Comparison of ENCODE assay signal across 8 cellular contexts in genomic region chr17:40417609-40418427, GRCh38.
DNase-seq lines count a peak whose midpoint lies in the region; FAIRE-seq and TF ChIP-seq lines count a peak whose summit lies in the region.

A gene with protein sequence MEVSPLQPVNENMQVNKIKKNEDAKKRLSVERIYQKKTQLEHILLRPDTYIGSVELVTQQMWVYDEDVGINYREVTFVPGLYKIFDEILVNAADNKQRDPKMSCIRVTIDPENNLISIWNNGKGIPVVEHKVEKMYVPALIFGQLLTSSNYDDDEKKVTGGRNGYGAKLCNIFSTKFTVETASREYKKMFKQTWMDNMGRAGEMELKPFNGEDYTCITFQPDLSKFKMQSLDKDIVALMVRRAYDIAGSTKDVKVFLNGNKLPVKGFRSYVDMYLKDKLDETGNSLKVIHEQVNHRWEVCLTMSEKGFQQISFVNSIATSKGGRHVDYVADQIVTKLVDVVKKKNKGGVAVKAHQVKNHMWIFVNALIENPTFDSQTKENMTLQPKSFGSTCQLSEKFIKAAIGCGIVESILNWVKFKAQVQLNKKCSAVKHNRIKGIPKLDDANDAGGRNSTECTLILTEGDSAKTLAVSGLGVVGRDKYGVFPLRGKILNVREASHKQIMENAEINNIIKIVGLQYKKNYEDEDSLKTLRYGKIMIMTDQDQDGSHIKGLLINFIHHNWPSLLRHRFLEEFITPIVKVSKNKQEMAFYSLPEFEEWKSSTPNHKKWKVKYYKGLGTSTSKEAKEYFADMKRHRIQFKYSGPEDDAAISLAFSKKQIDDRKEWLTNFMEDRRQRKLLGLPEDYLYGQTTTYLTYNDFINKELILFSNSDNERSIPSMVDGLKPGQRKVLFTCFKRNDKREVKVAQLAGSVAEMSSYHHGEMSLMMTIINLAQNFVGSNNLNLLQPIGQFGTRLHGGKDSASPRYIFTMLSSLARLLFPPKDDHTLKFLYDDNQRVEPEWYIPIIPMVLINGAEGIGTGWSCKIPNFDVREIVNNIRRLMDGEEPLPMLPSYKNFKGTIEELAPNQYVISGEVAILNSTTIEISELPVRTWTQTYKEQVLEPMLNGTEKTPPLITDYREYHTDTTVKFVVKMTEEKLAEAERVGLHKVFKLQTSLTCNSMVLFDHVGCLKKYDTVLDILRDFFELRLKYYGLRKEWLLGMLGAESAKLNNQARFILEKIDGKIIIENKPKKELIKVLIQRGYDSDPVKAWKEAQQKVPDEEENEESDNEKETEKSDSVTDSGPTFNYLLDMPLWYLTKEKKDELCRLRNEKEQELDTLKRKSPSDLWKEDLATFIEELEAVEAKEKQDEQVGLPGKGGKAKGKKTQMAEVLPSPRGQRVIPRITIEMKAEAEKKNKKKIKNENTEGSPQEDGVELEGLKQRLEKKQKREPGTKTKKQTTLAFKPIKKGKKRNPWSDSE (N-terminal part only) (minus strand): TSS chr17:40417896. CDS start chr17:40417791, 105 bp downstream.

- peak within 1 kb of the TSS; percentile 93 for H3K4me2 ChIP-seq in MM.1S (ENCODE audit: low read depth, low read length)

- peak; percentile 98 for DNase-seq in HCEC 1CT
- peak; percentile 100 for DNase-seq in MM.1S
- DNase-seq in SHP77 treated with DMSO at 0.1 percent for 48 hours (lab: John Stamatoyannopoulos, UW): peak; percentile 99
- DNase-seq in activated effector memory CD4-positive, alpha-beta T cell treated with Interleukin-2 at 50 U/mL for 16 hours: peak; percentile 94
- peak; percentile 100 for DNase-seq in fibroblast of the conjunctiva (ENCODE audit: low read depth)
- DNase-seq in nephron progenitor cell: peak; percentile 95

- H3K9me2 ChIP-seq in MM.1S (replicated peaks; ENCODE audit: insufficient read depth, low read length): no peaks in the 10 kb centered on the region

- peaks cover 12% of the 10 kb centered on the region; the same call in 1 of the 2 replicates for H3K4me1 ChIP-seq in MM.1S (ENCODE audit: low read length)

- peaks cover 13% of the 10 kb centered on the region for H3K36me3 Mint-ChIP-seq in nephron progenitor cell (ENCODE audit: low read depth)
- peaks cover 26% of the 10 kb centered on the region for H3K36me3 Mint-ChIP-seq in stimulated activated naive CD8-positive, alpha-beta T cell treated with anti-CD3 and anti-CD28 coated beads, Interleukin-15, Interleukin-2, amounts not matched to agents 100 ng/mL and 50 ng/mL, for 24 hours (ENCODE audit: low read depth)

- no peaks in the 10 kb centered on the region for H3K9me3 Mint-ChIP-seq in nephron progenitor cell
- no peaks in the 10 kb centered on the region for H3K9me3 Mint-ChIP-seq in stimulated activated naive CD8-positive, alpha-beta T cell treated with anti-CD3 and anti-CD28 coated beads, Interleukin-15, Interleukin-2, amounts not matched to agents 100 ng/mL and 50 ng/mL, for 24 hours

- H2AFZ ChIP-seq in MM.1S (ENCODE audit: low read length): peak within 1 kb of the TSS; percentile 100

- H3F3A ChIP-seq in MM.1S (ENCODE audit: insufficient read depth, low read length): 0 out of 2 replicates have a peak, but pooled peaks cover 3% of the 10 kb centered on the region

- H3K27ac Mint-ChIP-seq in nephron progenitor cell: peak within 1 kb of the TSS; percentile 90
- peak within 1 kb of the TSS; percentile 90 for H3K27ac Mint-ChIP-seq in stimulated activated naive CD8-positive, alpha-beta T cell treated with anti-CD3 and anti-CD28 coated beads, Interleukin-15, Interleukin-2, amounts not matched to agents 100 ng/mL and 50 ng/mL, for 24 hours

- H3K9me3 ChIP-seq in MM.1S (replicated peaks; ENCODE audit: insufficient read depth, low read length): no peaks in the 10 kb centered on the region

- no peaks in the 10 kb centered on the region for H4K20me1 ChIP-seq in MM.1S (ENCODE audit: insufficient read depth, low read length)

- H3K9ac ChIP-seq in MM.1S (ENCODE audit: low read length): peak within 1 kb of the TSS; percentile 79

- peak within 1 kb of the TSS; percentile 98 for H3K4me3 ChIP-seq in MM.1S (ENCODE audit: low read length)

- peak within 1 kb of the TSS; percentile 39; the same call in 1 of the 2 replicates for H3K27ac ChIP-seq in MM.1S (ENCODE audit: low read length)

- H3K36me3 ChIP-seq in MM.1S (replicated peaks; ENCODE audit: insufficient read depth, low read length): no peaks in the 10 kb centered on the region; the same call in 1 of the 2 replicates

- H3K27me3 ChIP-seq in MM.1S (replicated peaks; ENCODE audit: insufficient read depth, low read length): no peaks in the 10 kb centered on the region

- peak; percentile 99 for FAIRE-seq in G401.6 (lab: Jason Lieb, UNC)

- TF ChIP-seq CTCF in MM.1S (IDR thresholded peaks at IDR 0.05; ENCODE audit: low read length): no peak
- TF ChIP-seq CTCF in nephron progenitor cell (IDR thresholded peaks at IDR 0.05): no peak

- peaks cover 41% of the 10 kb centered on the region for H3K79me2 ChIP-seq in MM.1S (ENCODE audit: low read length)

- H3K4me1 Mint-ChIP-seq in nephron progenitor cell: peaks cover 48% of the 10 kb centered on the region
- H3K4me1 Mint-ChIP-seq in stimulated activated naive CD8-positive, alpha-beta T cell treated with anti-CD3 and anti-CD28 coated beads, Interleukin-15, Interleukin-2, amounts not matched to agents 100 ng/mL and 50 ng/mL, for 24 hours (ENCODE audit: low read depth): peaks cover 32% of the 10 kb centered on the region

- H3K27me3 Mint-ChIP-seq in nephron progenitor cell (ENCODE audit: low read depth, poor library complexity): no peaks in the 10 kb centered on the region
- no peaks in the 10 kb centered on the region for H3K27me3 Mint-ChIP-seq in stimulated activated naive CD8-positive, alpha-beta T cell treated with anti-CD3 and anti-CD28 coated beads, Interleukin-15, Interleukin-2, amounts not matched to agents 100 ng/mL and 50 ng/mL, for 24 hours

- H3K4me3 Mint-ChIP-seq in nephron progenitor cell: peak within 1 kb of the TSS; percentile 98
- peak within 1 kb of the TSS; percentile 98 for H3K4me3 Mint-ChIP-seq in stimulated activated naive CD8-positive, alpha-beta T cell treated with anti-CD3 and anti-CD28 coated beads, Interleukin-15, Interleukin-2, amounts not matched to agents 100 ng/mL and 50 ng/mL, for 24 hours

Comparison
In these comparisons a context has a peak if more than half of its experiments do, and no peak if none do; other contexts are left out.
1. Peak in every context shown above with its lines: DNase-seq, H3K4me3 ChIP-seq and H3K27ac ChIP-seq.